In genomic region chr5:116527587-116527986, GRCh38 we compare ENCODE assay signal across 29 cellular contexts. TPM values are rescaled to one million over a fixed set of nuclear protein-coding genes. Genes with fewer than 3 reads are reported as not detected.
DNase-seq lines count a peak whose midpoint lies in the region; ATAC-seq and TF ChIP-seq lines count a peak whose summit lies in the region.
"Had no signal": no experiment of that assay in that cellular context is flagged by ENCODE, and none has a peak within 500 bp of the region (broad histone marks: within the 10 kb centered on the region; RNA-seq: fewer than 3 reads in every experiment).

No MANE protein-coding gene starts in this region.

- ATAC-seq in mucosa of descending colon (peak; percentile 52), HG03378 (IDR thresholded peaks at IDR 0.05; ENCODE audit: unreplicated experiment) (no peak)
- ATAC-seq: esophagus mucosa; left lung; naive thymus-derived CD4-positive, alpha-beta T cell; psoas muscle; stimulated activated effector memory CD8-positive, alpha-beta T cell treated with anti-CD3 and anti-CD28 coated beads, Interleukin-12 subunit alpha, Interleukin-12 subunit beta, amount 100 ng/mL, for 72 hours; upper lobe of right lung had no signal

- TF ChIP-seq CTCF in glutamatergic neuron (IDR thresholded peaks at IDR 0.05; ENCODE audit: partially characterized antibody, unreplicated experiment), result no peak
- TF ChIP-seq CTCF in mucosa of descending colon (IDR thresholded peaks at IDR 0.05), result no peak

- no peak overlapping the region for H3K4me3 ChIP-seq in mucosa of descending colon
- H3K4me3 ChIP-seq: left lung, psoas muscle, upper lobe of right lung had no signal

- peak overlapping the region; percentile 40 for H3K4me3 Mint-ChIP-seq in glutamatergic neuron (ENCODE audit: unreplicated experiment)
- H3K4me3 Mint-ChIP-seq: activated CD4-positive, alpha-beta memory T cell treated with anti-CD3 and anti-CD28 coated beads, Interleukin-2, amount 10 ng/mL, durations not matched to agents 7 days and 5 days; activated naive CD4-positive, alpha-beta T cell treated with anti-CD3 and anti-CD28 coated beads, Interleukin-2, amount 10 ng/mL, durations not matched to agents 7 days and 5 days; naive thymus-derived CD4-positive, alpha-beta T cell; stimulated activated effector memory CD8-positive, alpha-beta T cell treated with anti-CD3 and anti-CD28 coated beads, Interleukin-12 subunit alpha, Interleukin-12 subunit beta, amount 100 ng/mL, for 72 hours had no signal

- H3K4me1 Mint-ChIP-seq in glutamatergic neuron (ENCODE audit: low read depth, unreplicated experiment), result peaks cover 77% of the 10 kb centered on the region
- H3K4me1 Mint-ChIP-seq: activated CD4-positive, alpha-beta memory T cell treated with anti-CD3 and anti-CD28 coated beads, Interleukin-2, amount 10 ng/mL, durations not matched to agents 7 days and 5 days; activated naive CD4-positive, alpha-beta T cell treated with anti-CD3 and anti-CD28 coated beads, Interleukin-2, amount 10 ng/mL, durations not matched to agents 7 days and 5 days; naive thymus-derived CD4-positive, alpha-beta T cell; stimulated activated effector memory CD8-positive, alpha-beta T cell treated with anti-CD3 and anti-CD28 coated beads, Interleukin-12 subunit alpha, Interleukin-12 subunit beta, amount 100 ng/mL, for 72 hours had no signal

- H3K9me3 ChIP-seq in mucosa of descending colon, result no peaks in the 10 kb centered on the region
- H3K9me3 ChIP-seq: left lung, psoas muscle, upper lobe of right lung had no signal

- DNase-seq in NCI-H748 treated with DMSO at 0.1 percent for 48 hours (lab: John Stamatoyannopoulos, UW) (peak; percentile 24), glutamatergic neuron (no peak), mucosa of descending colon (no peak), D341Med (ENCODE audit: low spot score) (no peak), SKM-1 treated with dmso at 0.1 percent for 144 hours (lab: John Stamatoyannopoulos, UW; ENCODE audit: unreplicated experiment) (no peak), SHP77 treated with DMSO at 0.1 percent for 48 hours (lab: John Stamatoyannopoulos, UW) (no peak)
- DNase-seq: activated CD4-positive, alpha-beta memory T cell treated with anti-CD3 and anti-CD28 coated beads, Interleukin-2, amount 10 ng/mL, durations not matched to agents 7 days and 5 days; activated CD8-positive, alpha-beta memory T cell treated with anti-CD3 and anti-CD28 coated beads, Interleukin-2, amount 50 U/mL, for 4 hours; activated naive CD4-positive, alpha-beta T cell treated with anti-CD3 and anti-CD28 coated beads, Interleukin-2, amount 10 ng/mL, durations not matched to agents 7 days and 5 days; amygdala; COR-L47; DMS79 treated with DMSO at 0.1 percent for 48 hours; effector CD4-positive, alpha-beta T cell; GDM1; HCEC 1CT; Kasumi-1; left lung; naive thymus-derived CD4-positive, alpha-beta T cell; NCI-H1436; NCI-H2081; NCI-H524 treated with DMSO at 0.1 percent for 48 hours; psoas muscle; Right ventricle myocardium superior; stimulated activated CD4-positive, alpha-beta T cell treated with anti-CD3 and anti-CD28 coated beads, Interleukin-15, amount 100 ng/mL, for 24 hours; upper lobe of right lung had no signal

- no peak overlapping the region for H3K27ac Mint-ChIP-seq in glutamatergic neuron (ENCODE audit: unreplicated experiment)
- H3K27ac Mint-ChIP-seq: activated CD4-positive, alpha-beta memory T cell treated with anti-CD3 and anti-CD28 coated beads, Interleukin-2, amount 10 ng/mL, durations not matched to agents 7 days and 5 days; activated naive CD4-positive, alpha-beta T cell treated with anti-CD3 and anti-CD28 coated beads, Interleukin-2, amount 10 ng/mL, durations not matched to agents 7 days and 5 days; naive thymus-derived CD4-positive, alpha-beta T cell; stimulated activated effector memory CD8-positive, alpha-beta T cell treated with anti-CD3 and anti-CD28 coated beads, Interleukin-12 subunit alpha, Interleukin-12 subunit beta, amount 100 ng/mL, for 72 hours had no signal

- H3K36me3 Mint-ChIP-seq in glutamatergic neuron (ENCODE audit: unreplicated experiment), result no peaks in the 10 kb centered on the region
- H3K36me3 Mint-ChIP-seq: activated naive CD4-positive, alpha-beta T cell treated with anti-CD3 and anti-CD28 coated beads, Interleukin-2, amount 10 ng/mL, durations not matched to agents 7 days and 5 days; stimulated activated effector memory CD8-positive, alpha-beta T cell treated with anti-CD3 and anti-CD28 coated beads, Interleukin-12 subunit alpha, Interleukin-12 subunit beta, amount 100 ng/mL, for 72 hours had no signal

- intact Hi-C loops in mucosa of descending colon (cut with DNase I, micrococcal nuclease), result no loop called here

- H3K4me1 ChIP-seq in mucosa of descending colon (ENCODE audit: low read depth), result peaks cover 56% of the 10 kb centered on the region

- peaks cover 21% of the 10 kb centered on the region for H3K9me3 Mint-ChIP-seq in glutamatergic neuron (ENCODE audit: unreplicated experiment)
- H3K9me3 Mint-ChIP-seq: activated CD4-positive, alpha-beta memory T cell treated with anti-CD3 and anti-CD28 coated beads, Interleukin-2, amount 10 ng/mL, durations not matched to agents 7 days and 5 days; activated naive CD4-positive, alpha-beta T cell treated with anti-CD3 and anti-CD28 coated beads, Interleukin-2, amount 10 ng/mL, durations not matched to agents 7 days and 5 days; naive thymus-derived CD4-positive, alpha-beta T cell; stimulated activated effector memory CD8-positive, alpha-beta T cell treated with anti-CD3 and anti-CD28 coated beads, Interleukin-12 subunit alpha, Interleukin-12 subunit beta, amount 100 ng/mL, for 72 hours had no signal

- H3K36me3 ChIP-seq in mucosa of descending colon (ENCODE audit: low read depth), result no peaks in the 10 kb centered on the region
- H3K36me3 ChIP-seq: left lung, upper lobe of right lung had no signal

- peaks cover 2% of the 10 kb centered on the region for H3K27me3 Mint-ChIP-seq in glutamatergic neuron (ENCODE audit: unreplicated experiment)
- H3K27me3 Mint-ChIP-seq: activated naive CD4-positive, alpha-beta T cell treated with anti-CD3 and anti-CD28 coated beads, Interleukin-2, amount 10 ng/mL, durations not matched to agents 7 days and 5 days; naive thymus-derived CD4-positive, alpha-beta T cell had no signal

RNA-seq across cellular contexts. Expression of gene SEMA6A, which starts 47.0 kb away (rescaled TPM):
- 424 TPM for total RNA-seq in glutamatergic neuron (ENCODE audit: unreplicated experiment)
- total RNA-seq in mucosa of descending colon, result 100 to 1,000 TPM in 2 of 3 donors, 10 to 100 TPM in 1; 90.0 to 137 (median 106) TPM
- total RNA-seq: naive thymus-derived CD4-positive, alpha-beta T cell; T-helper 2 cell treated with Interferon-gamma antibody and Interleukin-4, amounts not matched to agents 100 ng/mL and 5 ng/mL, for 36 hours had no signal
